Comparison of ENCODE assay signal across 29 cellular contexts in genomic region chr10:89249066-89249465, GRCh38. TPM values are rescaled to one million over a fixed set of nuclear protein-coding genes. Genes with fewer than 3 reads are reported as not detected.
DNase-seq lines count a peak whose midpoint lies in the region; TF ChIP-seq lines count a peak whose summit lies in the region.
"Had no signal": no experiment of that assay in that cellular context is flagged by ENCODE, and none has a peak within 500 bp of the region (broad histone marks: within the 10 kb centered on the region; RNA-seq: fewer than 3 reads in every experiment).

No MANE protein-coding gene starts in this region.

- TF ChIP-seq CTCF in CD14-positive monocyte (IDR thresholded peaks at IDR 0.05), result no peak
- no peak for TF ChIP-seq CTCF in Calu3 (IDR thresholded peaks at IDR 0.05; ENCODE audit: unreplicated experiment)
- TF ChIP-seq CTCF in Loucy (conservative IDR thresholded peaks at IDR 0.05; ENCODE audit: low read length), result no peak
- no peak for TF ChIP-seq CTCF in hepatocyte (IDR thresholded peaks at IDR 0.05; ENCODE audit: poor library complexity)
- TF ChIP-seq CTCF in right atrium auricular region (IDR thresholded peaks at IDR 0.05), result no peak

- H3K4me3 Mint-ChIP-seq in CD14-positive monocyte (peak overlapping the region; percentile 11 to 70), Calu3 (ENCODE audit: low read depth, unreplicated experiment) (peak overlapping the region; percentile 77)
- H3K4me3 Mint-ChIP-seq in dendritic cell treated with granulocyte-macrophage colony-stimulating factor and Interleukin-4, amounts not matched to agents 40 ng/mL and 50 ng/mL, for 4 days, result peak overlapping the region; percentile 90
- H3K4me3 Mint-ChIP-seq: activated naive CD4-positive, alpha-beta T cell treated with anti-CD3 and anti-CD28 coated beads for 36 hours; mesothelial cell of epicardium had no signal

- H3K9me3 ChIP-seq in Loucy (ENCODE audit: insufficient read depth, low read depth, low read length) (no peaks in the 10 kb centered on the region; the same call in 1 of the 2 replicates), hepatocyte (ENCODE audit: low read depth) (no peaks in the 10 kb centered on the region), right atrium auricular region (no peaks in the 10 kb centered on the region)

- H3K27ac Mint-ChIP-seq in CD14-positive monocyte, result peak overlapping the region in 6 of 7 donors; percentile 14 to 83 (median 44)
- no peak overlapping the region for H3K27ac Mint-ChIP-seq in Calu3 (ENCODE audit: unreplicated experiment)
- peak overlapping the region; percentile 61 for H3K27ac Mint-ChIP-seq in dendritic cell treated with granulocyte-macrophage colony-stimulating factor and Interleukin-4, amounts not matched to agents 40 ng/mL and 50 ng/mL, for 4 days
- H3K27ac Mint-ChIP-seq: activated naive CD4-positive, alpha-beta T cell treated with anti-CD3 and anti-CD28 coated beads for 36 hours; mesothelial cell of epicardium had no signal

- H3K9ac ChIP-seq in Loucy (ENCODE audit: low read depth, low read length, poor library complexity, severe bottlenecking), result no peak overlapping the region

- H3F3A ChIP-seq in Loucy (ENCODE audit: low read depth), result no peaks in the 10 kb centered on the region

- H2AFZ ChIP-seq in Loucy (ENCODE audit: low read length) (no peak overlapping the region), hepatocyte (no peak overlapping the region)

- H3K27me3 ChIP-seq in Loucy (ENCODE audit: insufficient read depth, low read length, poor library complexity, severe bottlenecking) (no peaks in the 10 kb centered on the region), hepatocyte (no peaks in the 10 kb centered on the region), right atrium auricular region (no peaks in the 10 kb centered on the region)

- no TSS peak for BruUV-seq in Calu3 (replicated peaks; lab: Mats Ljungman, UMichigan)

- 90% methylated on average over 3 of the region's 3 CpGs for WGBS in hepatocyte (ENCODE audit: low lambda C conversion rate, missing lambda C conversion rate)

- H3K4me3 ChIP-seq in Loucy (ENCODE audit: low read length, poor library complexity, severe bottlenecking) (no peak overlapping the region), hepatocyte (no peak overlapping the region), right atrium auricular region (no peak overlapping the region)
- H3K4me3 ChIP-seq: HAP-1 had no signal

- peaks cover 23% of the 10 kb centered on the region for H3K4me1 ChIP-seq in Loucy (ENCODE audit: insufficient read depth, low read length, poor library complexity, severe bottlenecking)
- no peaks in the 10 kb centered on the region for H3K4me1 ChIP-seq in hepatocyte (ENCODE audit: insufficient read depth)
- H3K4me1 ChIP-seq in right atrium auricular region, result peaks cover 0 to 12% of the 10 kb centered on the region in 2 donors

- H3K79me2 ChIP-seq in Loucy (ENCODE audit: insufficient read depth, low read length) (peaks cover 12% of the 10 kb centered on the region; the same call in 1 of the 2 replicates), hepatocyte (peaks cover 15% of the 10 kb centered on the region)

- H3K36me3 Mint-ChIP-seq in CD14-positive monocyte (peaks cover 6 to 17% of the 10 kb centered on the region in 2 donors), Calu3 (ENCODE audit: insufficient read depth, unreplicated experiment) (peaks cover 13% of the 10 kb centered on the region)
- peaks cover 40% of the 10 kb centered on the region for H3K36me3 Mint-ChIP-seq in dendritic cell treated with granulocyte-macrophage colony-stimulating factor and Interleukin-4, amounts not matched to agents 40 ng/mL and 50 ng/mL, for 4 days (ENCODE audit: low read depth)
- H3K36me3 Mint-ChIP-seq: mesothelial cell of epicardium had no signal

- H3K4me2 ChIP-seq in Loucy (ENCODE audit: low read depth, low read length, poor library complexity, severe bottlenecking) (peak overlapping the region; percentile 22), hepatocyte (no peak overlapping the region)

- H3K27me3 Mint-ChIP-seq in CD14-positive monocyte (ENCODE audit: low read depth in 3 of 3), result no peaks in the 10 kb centered on the region
- H3K27me3 Mint-ChIP-seq in Calu3 (ENCODE audit: unreplicated experiment), result no peaks in the 10 kb centered on the region
- no peaks in the 10 kb centered on the region for H3K27me3 Mint-ChIP-seq in dendritic cell treated with granulocyte-macrophage colony-stimulating factor and Interleukin-4, amounts not matched to agents 40 ng/mL and 50 ng/mL, for 4 days
- H3K27me3 Mint-ChIP-seq: CD8-positive, alpha-beta memory T cell had no signal

- peaks cover 3 to 8% (median 5%) of the 10 kb centered on the region in 7 donors for H3K9me3 Mint-ChIP-seq in CD14-positive monocyte
- H3K9me3 Mint-ChIP-seq in Calu3 (ENCODE audit: low read depth, unreplicated experiment), result no peaks in the 10 kb centered on the region
- H3K9me3 Mint-ChIP-seq in dendritic cell treated with granulocyte-macrophage colony-stimulating factor and Interleukin-4, amounts not matched to agents 40 ng/mL and 50 ng/mL, for 4 days, result peaks cover 10% of the 10 kb centered on the region
- H3K9me3 Mint-ChIP-seq: CD8-positive, alpha-beta memory T cell; mesothelial cell of epicardium had no signal

- CTCF ChIA-PET in Calu3 (lab: Charles Lee), result no interaction called here

- H3K4me1 Mint-ChIP-seq in CD14-positive monocyte, result peaks cover 36% of the 10 kb centered on the region
- peaks cover 7% of the 10 kb centered on the region for H3K4me1 Mint-ChIP-seq in Calu3 (ENCODE audit: low read depth, unreplicated experiment)
- H3K4me1 Mint-ChIP-seq in dendritic cell treated with granulocyte-macrophage colony-stimulating factor and Interleukin-4, amounts not matched to agents 40 ng/mL and 50 ng/mL, for 4 days (ENCODE audit: low read depth), result peaks cover 28% of the 10 kb centered on the region

- H3K27ac ChIP-seq in hepatocyte, result no peak overlapping the region
- no peak overlapping the region for H3K27ac ChIP-seq in right atrium auricular region

- H3K36me3 ChIP-seq in Loucy (ENCODE audit: insufficient read depth, low read length) (no peaks in the 10 kb centered on the region), hepatocyte (replicated peaks; ENCODE audit: insufficient read depth, low read depth) (no peaks in the 10 kb centered on the region), right atrium auricular region (no peaks in the 10 kb centered on the region)
- H3K36me3 ChIP-seq: HAP-1 had no signal

- intact Hi-C loops in CD14-positive monocyte (cut with micrococcal nuclease) (no loop called here), Calu3 (cut with micrococcal nuclease; ENCODE audit: unreplicated experiment) (no loop called here)
- intact Hi-C loops in dendritic cell treated with granulocyte-macrophage colony-stimulating factor and Interleukin-4, amounts not matched to agents 40 ng/mL and 50 ng/mL, for 4 days (cut with micrococcal nuclease), result no loop called here

- H3K9me2 ChIP-seq in Loucy (replicated peaks; ENCODE audit: low read depth, low read length) (no peaks in the 10 kb centered on the region), hepatocyte (replicated peaks; ENCODE audit: insufficient read depth) (no peaks in the 10 kb centered on the region)

- no peaks in the 10 kb centered on the region for H4K20me1 ChIP-seq in Loucy (ENCODE audit: insufficient read depth, low read length, poor library complexity, severe bottlenecking)
- no peaks in the 10 kb centered on the region for H4K20me1 ChIP-seq in hepatocyte (ENCODE audit: insufficient read depth, poor library complexity, severe bottlenecking)

- DNase-seq in CD14-positive monocyte (ENCODE audit: low spot score) (no peak), Calu3 (no peak), hepatocyte (ENCODE audit: low spot score) (no peak), right atrium auricular region (ENCODE audit: low spot score) (no peak), GM19238 (ENCODE audit: insufficient read length, low spot score) (no peak)
- DNase-seq: activated CD4-positive, CD25-positive, alpha-beta regulatory T cell treated with anti-CD3 and anti-CD28 coated beads, Interleukin-2, amount 50 U/mL, for 72 hours; activated CD8-positive, alpha-beta memory T cell treated with anti-CD3 and anti-CD28 coated beads for 24 hours; activated naive CD4-positive, alpha-beta T cell treated with anti-CD3 and anti-CD28 coated beads for 36 hours; activated T-cell treated with anti-CD3 and anti-CD28 coated beads, Interleukin-2, amount 50 U/mL, for 48 hours; aorta; caudate nucleus; CD8-positive, alpha-beta memory T cell; dermis blood vessel endothelial cell; DMS153; left ventricle myocardium superior; naive thymus-derived CD4-positive, alpha-beta T cell; NCI-H1417; NCI-H2107; retina; SHP77 treated with DMSO at 0.1 percent for 48 hours; stimulated activated CD4-positive, alpha-beta T cell treated with anti-CD3 and anti-CD28 coated beads, Interleukin-2, amount 100 ng/mL, for 48 hours; stimulated activated naive CD4-positive, alpha-beta T cell; SW 1271 had no signal

RNA-seq across cellular contexts. Expression of gene LIPA, which starts 2.5 kb away (rescaled TPM):
- polyA plus RNA-seq in CD14-positive monocyte (100 to 1,000 TPM; 289 to 353 TPM), hepatocyte (128 and 144 TPM in 2 replicates)
- total RNA-seq in Calu3 (2022) (66.7 and 127 TPM in 2 replicates), hepatocyte (148 and 152 TPM in 2 replicates), right atrium auricular region (10 to 100 TPM; 17.6 to 25.7 TPM)

RNA-seq across cellular contexts. Expression of gene CH25H, which starts 41.9 kb away (rescaled TPM):
- polyA plus RNA-seq in CD14-positive monocyte (under 1 TPM in 1 of 2 donors, not detected in 1; 0.09 TPM), hepatocyte (3.8 and 5.7 TPM in 2 replicates)
- total RNA-seq in Calu3 (2022) (0.73 TPM in 1 of 2 replicates, not detected in the other), hepatocyte (3.9 and 8.8 TPM in 2 replicates), right atrium auricular region (1 to 10 TPM in 1 of 2 donors, under 1 TPM in 1; 0.98 to 1.8 TPM)
- total RNA-seq: CD8-positive, alpha-beta memory T cell; mesothelial cell of epicardium; NCI-H460; osteocyte had no signal

RNA-seq across cellular contexts. Expression of gene IFIT2, which starts 52.8 kb away (rescaled TPM):
- 10 to 100 TPM; 15.5 to 25.2 TPM for polyA plus RNA-seq in CD14-positive monocyte
- total RNA-seq in Calu3 (2022), result 40.8 and 139 TPM in 2 replicates
- 3.9 and 4.6 TPM in 2 replicates for total RNA-seq in hepatocyte
- 2.4 and 2.9 TPM in 2 replicates for polyA plus RNA-seq in hepatocyte
- total RNA-seq in right atrium auricular region, result 1 to 10 TPM; 2.6 TPM
